ENCODE assay signal across 24 cellular contexts in genomic region chr3:155604967-155605366, GRCh38.
"Had no signal": no experiment of that assay in that cellular context is flagged by ENCODE, and none has a peak within 500 bp of the region (broad histone marks: within the 10 kb centered on the region; RNA-seq: fewer than 3 reads in every experiment).

No MANE protein-coding gene starts in this region.

- H3K27me3 Mint-ChIP-seq: activated naive CD8-positive, alpha-beta T cell had no signal

- H3K4me1 Mint-ChIP-seq: activated CD4-positive, alpha-beta memory T cell treated with anti-CD3 and anti-CD28 coated beads, Interleukin-2, amount 10 ng/mL, durations not matched to agents 7 days and 5 days; activated CD4-positive, alpha-beta T cell treated with anti-CD3 and anti-CD28 coated beads for 36 hours; activated T-helper 17 cell treated with anti-CD3 and anti-CD28 coated beads, Interleukin-2, amount 50 U/mL, for 72 hours; central memory CD8-positive, alpha-beta T cell; T-cell had no signal

- H3K4me3 ChIP-seq: SK-N-MC had no signal

- H3K27ac Mint-ChIP-seq: activated CD4-positive, alpha-beta memory T cell treated with anti-CD3 and anti-CD28 coated beads, Interleukin-2, amount 10 ng/mL, durations not matched to agents 7 days and 5 days; activated CD4-positive, alpha-beta T cell treated with anti-CD3 and anti-CD28 coated beads for 36 hours; activated naive CD4-positive, alpha-beta T cell treated with anti-CD3 and anti-CD28 coated beads for 36 hours; activated naive CD8-positive, alpha-beta T cell; activated T-helper 17 cell treated with anti-CD3 and anti-CD28 coated beads, Interleukin-2, amount 50 U/mL, for 72 hours; brain; T-cell had no signal

- H3K36me3 Mint-ChIP-seq: T-cell had no signal

- ATAC-seq: activated CD4-positive, alpha-beta T cell treated with anti-CD3 and anti-CD28 coated beads for 36 hours; activated T-helper 17 cell treated with anti-CD3 and anti-CD28 coated beads, Interleukin-2, amount 50 U/mL, for 72 hours; Right ventricle myocardium inferior; T-cell had no signal

- H3K27ac ChIP-seq: SK-N-MC, WERI-Rb-1 had no signal

- H3K9me3 Mint-ChIP-seq: activated CD4-positive, alpha-beta memory T cell treated with anti-CD3 and anti-CD28 coated beads, Interleukin-2, amount 10 ng/mL, durations not matched to agents 7 days and 5 days; activated T-helper 17 cell treated with anti-CD3 and anti-CD28 coated beads, Interleukin-2, amount 50 U/mL, for 72 hours had no signal

- H3K4me3 Mint-ChIP-seq: activated CD4-positive, alpha-beta memory T cell treated with anti-CD3 and anti-CD28 coated beads, Interleukin-2, amount 10 ng/mL, durations not matched to agents 7 days and 5 days; activated CD4-positive, alpha-beta T cell treated with anti-CD3 and anti-CD28 coated beads for 36 hours; activated naive CD4-positive, alpha-beta T cell treated with anti-CD3 and anti-CD28 coated beads for 36 hours; activated naive CD8-positive, alpha-beta T cell; activated T-helper 17 cell treated with anti-CD3 and anti-CD28 coated beads, Interleukin-2, amount 50 U/mL, for 72 hours; brain; central memory CD8-positive, alpha-beta T cell; T-cell had no signal

- H3K36me3 ChIP-seq: WERI-Rb-1 had no signal

- DNase-seq: activated CD4-positive, alpha-beta memory T cell treated with anti-CD3 and anti-CD28 coated beads, Interleukin-2, amount 10 ng/mL, durations not matched to agents 7 days and 5 days; activated CD4-positive, alpha-beta T cell treated with anti-CD3 and anti-CD28 coated beads for 36 hours; activated CD4-positive, alpha-beta T cell treated with anti-CD3 and anti-CD28 coated beads, Interleukin-2, amount 50 U/mL, for 1 hour; activated gamma-delta T cell; activated naive CD4-positive, alpha-beta T cell treated with anti-CD3 and anti-CD28 coated beads for 36 hours; activated T-cell treated with anti-CD3 and anti-CD28 coated beads for 4 hours; activated T-cell treated with anti-CD3 and anti-CD28 coated beads, Interleukin-2, amount 50 U/mL, for 48 hours; amygdala; Karpas-422; NCI-H1105 treated with DMSO at 0.1 percent for 48 hours; NCI-H1436 treated with DMSO at 0.1 percent for 48 hours; NCI-H187; NCI-H2081 treated with DMSO at 0.1 percent for 48 hours; NCI-H446; T-cell; T-helper 2 cell; T1000; WERI-Rb-1 had no signal
